7 cellular contexts compared by ENCODE assay signal in genomic region chr21:44138039-44138438, GRCh38. TPM values are rescaled to one million over a fixed set of nuclear protein-coding genes. Genes with fewer than 3 reads are reported as not detected.
DNase-seq lines count a peak whose midpoint lies in the region; ATAC-seq and TF ChIP-seq lines count a peak whose summit lies in the region.
"Not testable (repeated sequence)": the region's sequence is repeated elsewhere in the genome, so short reads cannot be mapped to it uniquely, and the experiment has no call there.

No MANE protein-coding gene starts in this region.

- not testable (repeated sequence) for H3K79me2 ChIP-seq in GM23338 (replicated peaks; ENCODE audit: insufficient read depth); MM.1S (ENCODE audit: low read length)

- TF ChIP-seq CTCF in GM10266 (IDR thresholded peaks at IDR 0.05; ENCODE audit: control insufficient read depth, insufficient read depth, low read depth, missing control alignments) (peak; percentile 3), GM23338 (conservative IDR thresholded peaks at IDR 0.05; ENCODE audit: low read depth in 2 of 2) (0 out of 4 replicates have a peak, but pooled peaks of 1 of the 2 experiments have one; percentile 12), MM.1S (IDR thresholded peaks at IDR 0.05; ENCODE audit: low read length) (0 out of 2 replicates have a peak, but pooled peaks have one; percentile 5)
- not testable (repeated sequence) for TF ChIP-seq CTCF in activated CD8-positive, alpha-beta T cell treated with anti-CD3 and anti-CD28 coated beads for 36 hours (IDR thresholded peaks at IDR 0.05); heart right ventricle (IDR thresholded peaks at IDR 0.05)

- not testable (repeated sequence) for H3F3A ChIP-seq in GM23338 (replicated peaks; ENCODE audit: low read depth); MM.1S (ENCODE audit: insufficient read depth, low read length)

- not testable (repeated sequence) for H3K4me3 ChIP-seq in GM23338; MM.1S (ENCODE audit: low read length); heart right ventricle; naive thymus-derived CD4-positive, alpha-beta T cell (ENCODE audit: low read length)

- not testable (repeated sequence) for H3K9me3 ChIP-seq in MM.1S (replicated peaks; ENCODE audit: insufficient read depth, low read length); heart right ventricle; naive thymus-derived CD4-positive, alpha-beta T cell (ENCODE audit: control insufficient read depth in 2 of 3, low read length in 3 of 3)

- not testable (repeated sequence) for H3K36me3 Mint-ChIP-seq in GM23338 (ENCODE audit: low read depth); activated CD8-positive, alpha-beta T cell treated with anti-CD3 and anti-CD28 coated beads for 36 hours (ENCODE audit: low read depth); activated naive CD4-positive, alpha-beta T cell treated with anti-CD3 and anti-CD28 coated beads, Interleukin-2, amount 50 U/mL, for 72 hours; naive thymus-derived CD4-positive, alpha-beta T cell

- H3K27me3 ChIP-seq in GM23338 (ENCODE audit: insufficient read depth); MM.1S (replicated peaks; ENCODE audit: insufficient read depth, low read length); heart right ventricle; naive thymus-derived CD4-positive, alpha-beta T cell (ENCODE audit: control insufficient read depth in 2 of 2, insufficient read depth in 2 of 2, low read length in 2 of 2): not testable (repeated sequence)

- H3K4me3 Mint-ChIP-seq in GM23338; activated CD8-positive, alpha-beta T cell treated with anti-CD3 and anti-CD28 coated beads for 36 hours; naive thymus-derived CD4-positive, alpha-beta T cell: not testable (repeated sequence)

- H3K9me3 Mint-ChIP-seq in GM23338; activated CD8-positive, alpha-beta T cell treated with anti-CD3 and anti-CD28 coated beads for 36 hours; activated naive CD4-positive, alpha-beta T cell treated with anti-CD3 and anti-CD28 coated beads, Interleukin-2, amount 50 U/mL, for 72 hours; naive thymus-derived CD4-positive, alpha-beta T cell: not testable (repeated sequence)

- CTCF ChIA-PET in activated CD8-positive, alpha-beta T cell treated with anti-CD3 and anti-CD28 coated beads for 36 hours (lab: Charles Lee); naive thymus-derived CD4-positive, alpha-beta T cell (lab: Charles Lee): not testable (repeated sequence)

- H3K36me3 ChIP-seq in GM23338 (ENCODE audit: insufficient read depth); MM.1S (replicated peaks; ENCODE audit: insufficient read depth, low read length); heart right ventricle; naive thymus-derived CD4-positive, alpha-beta T cell (ENCODE audit: control insufficient read depth in 2 of 3, insufficient read depth in 3 of 3, low read length in 3 of 3): not testable (repeated sequence)

- intact Hi-C loops in activated CD8-positive, alpha-beta T cell treated with anti-CD3 and anti-CD28 coated beads for 36 hours (cut with micrococcal nuclease); heart right ventricle (cut with DNase I); naive thymus-derived CD4-positive, alpha-beta T cell (cut with micrococcal nuclease): not testable (repeated sequence)

- not testable (repeated sequence) for H3K4me1 Mint-ChIP-seq in GM23338; activated CD8-positive, alpha-beta T cell treated with anti-CD3 and anti-CD28 coated beads for 36 hours (ENCODE audit: low read depth); naive thymus-derived CD4-positive, alpha-beta T cell

- H3K4me1 ChIP-seq in GM23338 (ENCODE audit: insufficient read depth); MM.1S (ENCODE audit: low read length); heart right ventricle; naive thymus-derived CD4-positive, alpha-beta T cell (ENCODE audit: control insufficient read depth in 2 of 2, insufficient read depth in 2 of 2, low read length in 2 of 2): not testable (repeated sequence)

- ATAC-seq in GM23338 (peak; percentile 49), heart right ventricle (peak; percentile 1 to 40 (median 21))
- peak; percentile 62 for ATAC-seq in activated CD8-positive, alpha-beta T cell treated with anti-CD3 and anti-CD28 coated beads for 36 hours
- peak; percentile 58 to 66 for ATAC-seq in activated naive CD4-positive, alpha-beta T cell treated with anti-CD3 and anti-CD28 coated beads, Interleukin-2, amount 50 U/mL, for 72 hours
- peak; percentile 79 for ATAC-seq in naive thymus-derived CD4-positive, alpha-beta T cell

- H4K20me1 ChIP-seq in GM23338 (replicated peaks; ENCODE audit: insufficient read depth); MM.1S (ENCODE audit: insufficient read depth, low read length): not testable (repeated sequence)

- no CpG with 5 or more reads among the region's 15 CpGs for WGBS in heart right ventricle, 2 donors

- not testable (repeated sequence) for H3K4me2 ChIP-seq in GM23338; MM.1S (ENCODE audit: low read depth, low read length)

- not testable (repeated sequence) for H3K9me2 ChIP-seq in GM23338 (ENCODE audit: insufficient read depth); MM.1S (replicated peaks; ENCODE audit: insufficient read depth, low read length)

- not testable (repeated sequence) for H3K27me3 Mint-ChIP-seq in GM23338 (ENCODE audit: insufficient read depth, low read depth, poor library complexity); activated CD8-positive, alpha-beta T cell treated with anti-CD3 and anti-CD28 coated beads for 36 hours; naive thymus-derived CD4-positive, alpha-beta T cell

- H2AFZ ChIP-seq in GM23338; MM.1S (ENCODE audit: low read length): not testable (repeated sequence)

- POLR2A ChIA-PET in activated CD8-positive, alpha-beta T cell treated with anti-CD3 and anti-CD28 coated beads for 36 hours (lab: Charles Lee); naive thymus-derived CD4-positive, alpha-beta T cell (lab: Charles Lee): not testable (repeated sequence)

- H3K9ac ChIP-seq in MM.1S (ENCODE audit: low read length): not testable (repeated sequence)

- H3K27ac Mint-ChIP-seq in GM23338; activated CD8-positive, alpha-beta T cell treated with anti-CD3 and anti-CD28 coated beads for 36 hours; activated naive CD4-positive, alpha-beta T cell treated with anti-CD3 and anti-CD28 coated beads, Interleukin-2, amount 50 U/mL, for 72 hours; naive thymus-derived CD4-positive, alpha-beta T cell: not testable (repeated sequence)

- H3K27ac ChIP-seq in GM23338 (ENCODE audit: low read depth); MM.1S (ENCODE audit: low read length); heart right ventricle; naive thymus-derived CD4-positive, alpha-beta T cell (ENCODE audit: low read depth, low read length): not testable (repeated sequence)

- DNase-seq in GM10266 (ENCODE audit: extremely low spot score); GM23338 (ENCODE audit: low spot score); MM.1S; activated CD8-positive, alpha-beta T cell treated with anti-CD3 and anti-CD28 coated beads for 36 hours; heart right ventricle: not testable (repeated sequence)
- DNase-seq in activated naive CD4-positive, alpha-beta T cell treated with anti-CD3 and anti-CD28 coated beads, Interleukin-2, amount 50 U/mL, for 72 hours (ENCODE audit: low spot score in 2 of 2): peak; percentile 40 to 61
- peak in 2 of 9 donors; percentile 8 to 33 for DNase-seq in naive thymus-derived CD4-positive, alpha-beta T cell

RNA-seq across cellular contexts. Expression of gene GATD3, which starts 4.6 kb away (rescaled TPM):
- total RNA-seq in GM23338 (2014; rRNA removed; shearing (Covaris generic)): 43.4 and 58.4 TPM in 2 replicates
- polyA plus RNA-seq in GM23338 (2016; fragmentation: Nextera tagmentation; extraction: Ambion mirVana): 37.5 and 44.1 TPM in 2 replicates
- total RNA-seq in activated CD8-positive, alpha-beta T cell treated with anti-CD3 and anti-CD28 coated beads for 36 hours: 10 to 100 TPM; 10.3 to 11.8 TPM
- total RNA-seq in activated naive CD4-positive, alpha-beta T cell treated with anti-CD3 and anti-CD28 coated beads, Interleukin-2, amount 50 U/mL, for 72 hours: 10 to 100 TPM; 35.3 to 76.8 TPM
- total RNA-seq in heart right ventricle: 100 to 1,000 TPM in 4 of 10 donors, 10 to 100 TPM in 5, 1 to 10 TPM in 1; 8.2 to 310 (median 20.2) TPM
- polyA plus RNA-seq in heart right ventricle: 100 to 1,000 TPM in 1 of 2 donors, 10 to 100 TPM in 1; 15.9 to 116 TPM
- 10 to 100 TPM; 13.3 to 47.8 (median 46.5) TPM for total RNA-seq in naive thymus-derived CD4-positive, alpha-beta T cell
- 10 to 100 TPM; 51.2 to 56.8 TPM for polyA plus RNA-seq in naive thymus-derived CD4-positive, alpha-beta T cell

RNA-seq across cellular contexts. Expression of gene PWP2, which starts 30.8 kb away (rescaled TPM):
- 59.2 and 64.9 TPM in 2 replicates for total RNA-seq in GM23338 (2014; rRNA removed; shearing (Covaris generic))
- polyA plus RNA-seq in GM23338 (2016; fragmentation: Nextera tagmentation; extraction: Ambion mirVana): 17.6 and 18.2 TPM in 2 replicates
- total RNA-seq in activated CD8-positive, alpha-beta T cell treated with anti-CD3 and anti-CD28 coated beads for 36 hours: 10 to 100 TPM in 1 of 2 experiments, 1 to 10 TPM in 1; 9.3 to 10.1 TPM
- total RNA-seq in activated naive CD4-positive, alpha-beta T cell treated with anti-CD3 and anti-CD28 coated beads, Interleukin-2, amount 50 U/mL, for 72 hours: 10 to 100 TPM; 38.6 to 51.6 TPM
- total RNA-seq in heart right ventricle: 10 to 100 TPM in 1 of 10 donors, 1 to 10 TPM in 8, not detected in 1; 1.0 to 14.8 (median 6.5) TPM
- polyA plus RNA-seq in heart right ventricle: 1 to 10 TPM; 2.3 to 5.4 TPM
- total RNA-seq in naive thymus-derived CD4-positive, alpha-beta T cell: 10 to 100 TPM; 12.0 to 42.3 (median 23.0) TPM
- polyA plus RNA-seq in naive thymus-derived CD4-positive, alpha-beta T cell: 10 to 100 TPM in 1 of 2 donors, 1 to 10 TPM in 1; 8.7 to 17.9 TPM

Comparison
In these comparisons a context has a peak if more than half of its experiments do, and no peak if none do; other contexts are left out.
1. ATAC-seq: peak in every context shown above with its lines; median percentile 79 in naive thymus-derived CD4-positive, alpha-beta T cell; 62 in activated CD8-positive, alpha-beta T cell treated with anti-CD3 and anti-CD28 coated beads for 36 hours; 62 in activated naive CD4-positive, alpha-beta T cell treated with anti-CD3 and anti-CD28 coated beads, Interleukin-2, amount 50 U/mL, for 72 hours; 49 in GM23338; 21 in heart right ventricle.